ENCODE assay signal across 10 cellular contexts in genomic region chr11:126465573-126466287, GRCh38.
DNase-seq lines count a peak whose midpoint lies in the region; ATAC-seq, FAIRE-seq and TF ChIP-seq lines count a peak whose summit lies in the region.
"Had no signal": no experiment of that assay in that cellular context is flagged by ENCODE, and none has a peak within 500 bp of the region (broad histone marks: within the 10 kb centered on the region; RNA-seq: fewer than 3 reads in every experiment).

No MANE protein-coding gene starts in this region.

- TF ChIP-seq CTCF in KMS-11 (conservative IDR thresholded peaks at IDR 0.05; ENCODE audit: low read depth, low read length) (no peak), pancreas (IDR thresholded peaks at IDR 0.05) (no peak), CD14-positive monocyte (IDR thresholded peaks at IDR 0.05) (no peak)

- H3K27me3 ChIP-seq in KMS-11 (ENCODE audit: insufficient read depth, low read depth) (no peaks in the 10 kb centered on the region), pancreas (no peaks in the 10 kb centered on the region)

- peak; percentile 75 for ATAC-seq in GM18505 (IDR thresholded peaks at IDR 0.05; ENCODE audit: unreplicated experiment)
- ATAC-seq in GM21528 (IDR thresholded peaks at IDR 0.05; ENCODE audit: low FRiP score, unreplicated experiment) = peak; percentile 79
- peak in 3 of 4 donors; percentile 52 to 74 (median 61) for ATAC-seq in pancreas

- H3K27ac Mint-ChIP-seq in activated CD4-positive, alpha-beta memory T cell treated with anti-CD3 and anti-CD28 coated beads for 36 hours = peak overlapping the region; percentile 62
- peak overlapping the region in 2 of 7 donors; percentile 39 to 53 for H3K27ac Mint-ChIP-seq in CD14-positive monocyte
- H3K27ac Mint-ChIP-seq: dendritic cell treated with granulocyte-macrophage colony-stimulating factor and Interleukin-4, amounts not matched to agents 40 ng/mL and 50 ng/mL, for 4 days had no signal

- 25 to 30% methylated on average over 20 of the region's 20 CpGs for WGBS in pancreas, 2 donors

- POLR2A ChIA-PET in activated CD4-positive, alpha-beta memory T cell treated with anti-CD3 and anti-CD28 coated beads for 36 hours (lab: Charles Lee) = no interaction called here

- H2AFZ ChIP-seq in KMS-11 (ENCODE audit: low read depth) = peak overlapping the region; percentile 75

- no peaks in the 10 kb centered on the region for H4K20me1 ChIP-seq in KMS-11 (ENCODE audit: insufficient read depth)

- no peak for TF ChIP-seq POLR2A in GM18505 (IDR thresholded peaks at IDR 0.05; ENCODE audit: borderline replicate concordance, extremely low read depth, insufficient read depth, insufficient read length)

- CTCF ChIA-PET in activated CD4-positive, alpha-beta memory T cell treated with anti-CD3 and anti-CD28 coated beads for 36 hours (lab: Charles Lee) = interaction anchor here (1.2 to 7.9 kb wide), 3 partner anchors 14 to 24 kb away, joined by 3 to 55 read pairs (median 3); no protein-coding TSS in a partner anchor

- DNase-seq in activated CD4-positive, alpha-beta memory T cell treated with anti-CD3 and anti-CD28 coated beads for 36 hours = peak; percentile 58
- DNase-seq in pancreas (peak in 2 of 6 donors; percentile 20 to 56), CD14-positive monocyte (ENCODE audit: low spot score) (no peak), 8988T (no peak), SW480 (ENCODE audit: low spot score) (no peak)
- DNase-seq: IMR-90 had no signal

- H3K79me2 ChIP-seq in KMS-11 (ENCODE audit: insufficient read depth, low read depth) = no peaks in the 10 kb centered on the region

- peak overlapping the region; percentile 82 for H3K9ac ChIP-seq in KMS-11

- H3K36me3 ChIP-seq in KMS-11 (ENCODE audit: insufficient read depth) (no peaks in the 10 kb centered on the region), pancreas (no peaks in the 10 kb centered on the region)

- no peak overlapping the region for H3K4me3 Mint-ChIP-seq in activated CD4-positive, alpha-beta memory T cell treated with anti-CD3 and anti-CD28 coated beads for 36 hours
- peak overlapping the region in 1 of 2 donors; percentile 71 for H3K4me3 Mint-ChIP-seq in CD14-positive monocyte
- H3K4me3 Mint-ChIP-seq: dendritic cell treated with granulocyte-macrophage colony-stimulating factor and Interleukin-4, amounts not matched to agents 40 ng/mL and 50 ng/mL, for 4 days had no signal

- peak overlapping the region; percentile 97 for H3K27ac ChIP-seq in KMS-11
- H3K27ac ChIP-seq in pancreas = no peak overlapping the region

- H3K36me3 Mint-ChIP-seq in activated CD4-positive, alpha-beta memory T cell treated with anti-CD3 and anti-CD28 coated beads for 36 hours = no peaks in the 10 kb centered on the region
- H3K36me3 Mint-ChIP-seq in CD14-positive monocyte = no peaks in the 10 kb centered on the region

- H3K9me3 Mint-ChIP-seq in activated CD4-positive, alpha-beta memory T cell treated with anti-CD3 and anti-CD28 coated beads for 36 hours = no peaks in the 10 kb centered on the region
- H3K9me3 Mint-ChIP-seq in CD14-positive monocyte = peaks cover 0 to 4% (median 0%) of the 10 kb centered on the region in 7 donors
- H3K9me3 Mint-ChIP-seq: dendritic cell treated with granulocyte-macrophage colony-stimulating factor and Interleukin-4, amounts not matched to agents 40 ng/mL and 50 ng/mL, for 4 days had no signal

- H3K4me1 ChIP-seq in KMS-11 (ENCODE audit: low read depth, poor library complexity, severe bottlenecking) (peaks cover 46% of the 10 kb centered on the region), pancreas (no peaks in the 10 kb centered on the region)

- peak overlapping the region; percentile 82 for H3K4me2 ChIP-seq in KMS-11

- intact Hi-C loops in activated CD4-positive, alpha-beta memory T cell treated with anti-CD3 and anti-CD28 coated beads for 36 hours (cut with micrococcal nuclease) = loop anchor here (2.0 kb wide), 1 partner anchor 15 kb away; no protein-coding TSS in a partner anchor
- intact Hi-C loops in pancreas (cut with DNase I) = no loop called here
- intact Hi-C loops in CD14-positive monocyte (cut with micrococcal nuclease) = no loop called here

- H3K9me3 ChIP-seq in pancreas = no peaks in the 10 kb centered on the region

- no peak overlapping the region for H3K4me3 ChIP-seq in KMS-11 (IDR thresholded peaks at IDR 0.05; ENCODE audit: insufficient read depth, low read depth, low read length)
- no peak overlapping the region for H3K4me3 ChIP-seq in pancreas

- H3K27me3 Mint-ChIP-seq in activated CD4-positive, alpha-beta memory T cell treated with anti-CD3 and anti-CD28 coated beads for 36 hours = peaks cover 4% of the 10 kb centered on the region
- H3K27me3 Mint-ChIP-seq in CD14-positive monocyte (ENCODE audit: low read depth in 3 of 3) = peaks cover 5 to 16% (median 10%) of the 10 kb centered on the region in 3 donors

- H3K4me1 Mint-ChIP-seq in activated CD4-positive, alpha-beta memory T cell treated with anti-CD3 and anti-CD28 coated beads for 36 hours (ENCODE audit: low read depth) = peaks cover 16% of the 10 kb centered on the region
- H3K4me1 Mint-ChIP-seq in CD14-positive monocyte = peaks cover 42% of the 10 kb centered on the region

- FAIRE-seq in pancreas (lab: Jason Lieb, UNC) = no peak
